In genomic region chr16:57800213-57801097, GRCh38 we compare ENCODE assay signal across 1 cellular context.
TF ChIP-seq lines count a peak whose summit lies in the region.

No MANE protein-coding gene starts in this region.

TF ChIP-seq in K562, 482 proteins besides CTCF, POLR2A, EP300 and RAD21 (continued from another document and continues in another):
- TF ChIP-seq, protein P1, sequence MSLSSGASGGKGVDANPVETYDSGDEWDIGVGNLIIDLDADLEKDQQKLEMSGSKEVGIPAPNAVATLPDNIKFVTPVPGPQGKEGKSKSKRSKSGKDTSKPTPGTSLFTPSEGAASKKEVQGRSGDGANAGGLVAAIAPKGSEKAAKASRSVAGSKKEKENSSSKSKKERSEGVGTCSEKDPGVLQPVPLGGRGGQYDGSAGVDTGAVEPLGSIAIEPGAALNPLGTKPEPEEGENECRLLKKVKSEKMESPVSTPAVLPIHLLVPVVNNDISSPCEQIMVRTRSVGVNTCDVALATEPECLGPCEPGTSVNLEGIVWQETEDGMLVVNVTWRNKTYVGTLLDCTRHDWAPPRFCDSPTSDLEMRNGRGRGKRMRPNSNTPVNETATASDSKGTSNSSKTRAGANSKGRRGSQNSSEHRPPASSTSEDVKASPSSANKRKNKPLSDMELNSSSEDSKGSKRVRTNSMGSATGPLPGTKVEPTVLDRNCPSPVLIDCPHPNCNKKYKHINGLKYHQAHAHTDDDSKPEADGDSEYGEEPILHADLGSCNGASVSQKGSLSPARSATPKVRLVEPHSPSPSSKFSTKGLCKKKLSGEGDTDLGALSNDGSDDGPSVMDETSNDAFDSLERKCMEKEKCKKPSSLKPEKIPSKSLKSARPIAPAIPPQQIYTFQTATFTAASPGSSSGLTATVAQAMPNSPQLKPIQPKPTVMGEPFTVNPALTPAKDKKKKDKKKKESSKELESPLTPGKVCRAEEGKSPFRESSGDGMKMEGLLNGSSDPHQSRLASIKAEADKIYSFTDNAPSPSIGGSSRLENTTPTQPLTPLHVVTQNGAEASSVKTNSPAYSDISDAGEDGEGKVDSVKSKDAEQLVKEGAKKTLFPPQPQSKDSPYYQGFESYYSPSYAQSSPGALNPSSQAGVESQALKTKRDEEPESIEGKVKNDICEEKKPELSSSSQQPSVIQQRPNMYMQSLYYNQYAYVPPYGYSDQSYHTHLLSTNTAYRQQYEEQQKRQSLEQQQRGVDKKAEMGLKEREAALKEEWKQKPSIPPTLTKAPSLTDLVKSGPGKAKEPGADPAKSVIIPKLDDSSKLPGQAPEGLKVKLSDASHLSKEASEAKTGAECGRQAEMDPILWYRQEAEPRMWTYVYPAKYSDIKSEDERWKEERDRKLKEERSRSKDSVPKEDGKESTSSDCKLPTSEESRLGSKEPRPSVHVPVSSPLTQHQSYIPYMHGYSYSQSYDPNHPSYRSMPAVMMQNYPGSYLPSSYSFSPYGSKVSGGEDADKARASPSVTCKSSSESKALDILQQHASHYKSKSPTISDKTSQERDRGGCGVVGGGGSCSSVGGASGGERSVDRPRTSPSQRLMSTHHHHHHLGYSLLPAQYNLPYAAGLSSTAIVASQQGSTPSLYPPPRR (CRISPR knock-in tag; IDR thresholded peaks at IDR 0.05; ENCODE audit: borderline replicate concordance) = no peak
- TF ChIP-seq POLR2H (tag; IDR thresholded peaks at IDR 0.05; ENCODE audit: low read depth) = 0 out of 2 replicates have a peak, but pooled peaks have one; percentile 39
- no peak for TF ChIP-seq PTBP1 (IDR thresholded peaks at IDR 0.05; ENCODE audit: low read depth, low read length)
- TF ChIP-seq POLR2AphosphoS5 (IDR thresholded peaks at IDR 0.05; ENCODE audit: control insufficient read depth, insufficient read depth, low read depth, low read length) = no peak
- TF ChIP-seq STAT5B (CRISPR knock-in tag; IDR thresholded peaks at IDR 0.05) = no peak
- TF ChIP-seq, protein P2, sequence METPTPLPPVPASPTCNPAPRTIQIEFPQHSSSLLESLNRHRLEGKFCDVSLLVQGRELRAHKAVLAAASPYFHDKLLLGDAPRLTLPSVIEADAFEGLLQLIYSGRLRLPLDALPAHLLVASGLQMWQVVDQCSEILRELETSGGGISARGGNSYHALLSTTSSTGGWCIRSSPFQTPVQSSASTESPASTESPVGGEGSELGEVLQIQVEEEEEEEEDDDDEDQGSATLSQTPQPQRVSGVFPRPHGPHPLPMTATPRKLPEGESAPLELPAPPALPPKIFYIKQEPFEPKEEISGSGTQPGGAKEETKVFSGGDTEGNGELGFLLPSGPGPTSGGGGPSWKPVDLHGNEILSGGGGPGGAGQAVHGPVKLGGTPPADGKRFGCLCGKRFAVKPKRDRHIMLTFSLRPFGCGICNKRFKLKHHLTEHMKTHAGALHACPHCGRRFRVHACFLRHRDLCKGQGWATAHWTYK (CRISPR knock-in tag; IDR thresholded peaks at IDR 0.05) = no peak
- peak in 1 of 2 experiments; percentile 82; a peak in 2 of 4 replicates for TF ChIP-seq RCOR1 (IDR thresholded peaks at IDR 0.05; ENCODE audit: borderline replicate concordance in 1 of 2, low read depth in 2 of 2, low read length in 2 of 2)
- TF ChIP-seq LARP7 (IDR thresholded peaks at IDR 0.05) = no peak
- no peak for TF ChIP-seq HOXB6 (CRISPR knock-in tag; IDR thresholded peaks at IDR 0.05; ENCODE audit: borderline replicate concordance)
- TF ChIP-seq EGR1 (conservative IDR thresholded peaks at IDR 0.05) = no peak
- TF ChIP-seq, protein P3, sequence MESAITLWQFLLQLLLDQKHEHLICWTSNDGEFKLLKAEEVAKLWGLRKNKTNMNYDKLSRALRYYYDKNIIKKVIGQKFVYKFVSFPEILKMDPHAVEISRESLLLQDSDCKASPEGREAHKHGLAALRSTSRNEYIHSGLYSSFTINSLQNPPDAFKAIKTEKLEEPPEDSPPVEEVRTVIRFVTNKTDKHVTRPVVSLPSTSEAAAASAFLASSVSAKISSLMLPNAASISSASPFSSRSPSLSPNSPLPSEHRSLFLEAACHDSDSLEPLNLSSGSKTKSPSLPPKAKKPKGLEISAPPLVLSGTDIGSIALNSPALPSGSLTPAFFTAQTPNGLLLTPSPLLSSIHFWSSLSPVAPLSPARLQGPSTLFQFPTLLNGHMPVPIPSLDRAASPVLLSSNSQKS (CRISPR knock-in tag; IDR thresholded peaks at IDR 0.05) = no peak
- TF ChIP-seq, protein P4, sequence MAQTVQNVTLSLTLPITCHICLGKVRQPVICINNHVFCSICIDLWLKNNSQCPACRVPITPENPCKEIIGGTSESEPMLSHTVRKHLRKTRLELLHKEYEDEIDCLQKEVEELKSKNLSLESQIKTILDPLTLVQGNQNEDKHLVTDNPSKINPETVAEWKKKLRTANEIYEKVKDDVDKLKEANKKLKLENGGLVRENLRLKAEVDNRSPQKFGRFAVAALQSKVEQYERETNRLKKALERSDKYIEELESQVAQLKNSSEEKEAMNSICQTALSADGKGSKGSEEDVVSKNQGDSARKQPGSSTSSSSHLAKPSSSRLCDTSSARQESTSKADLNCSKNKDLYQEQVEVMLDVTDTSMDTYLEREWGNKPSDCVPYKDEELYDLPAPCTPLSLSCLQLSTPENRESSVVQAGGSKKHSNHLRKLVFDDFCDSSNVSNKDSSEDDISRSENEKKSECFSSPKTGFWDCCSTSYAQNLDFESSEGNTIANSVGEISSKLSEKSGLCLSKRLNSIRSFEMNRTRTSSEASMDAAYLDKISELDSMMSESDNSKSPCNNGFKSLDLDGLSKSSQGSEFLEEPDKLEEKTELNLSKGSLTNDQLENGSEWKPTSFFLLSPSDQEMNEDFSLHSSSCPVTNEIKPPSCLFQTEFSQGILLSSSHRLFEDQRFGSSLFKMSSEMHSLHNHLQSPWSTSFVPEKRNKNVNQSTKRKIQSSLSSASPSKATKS (CRISPR knock-in tag; IDR thresholded peaks at IDR 0.05) = no peak
- peak; percentile 69 for TF ChIP-seq ZEB2 (IDR thresholded peaks at IDR 0.05)
- TF ChIP-seq ZKSCAN1 (IDR thresholded peaks at IDR 0.05; ENCODE audit: low read depth, low read length) = no peak
- peak; percentile 46; the same call in 1 of the 2 replicates for TF ChIP-seq TEAD4 (IDR thresholded peaks at IDR 0.05; ENCODE audit: low read length)
- no peak for TF ChIP-seq TEAD4 (CRISPR knock-in tag; IDR thresholded peaks at IDR 0.05; ENCODE audit: borderline replicate concordance)
- TF ChIP-seq FUS (optimal IDR thresholded peaks at IDR 0.05; ENCODE audit: low read depth, low read length) = no peak
- TF ChIP-seq ZNF696 (CRISPR knock-in tag; conservative IDR thresholded peaks at IDR 0.05) = no peak
- TF ChIP-seq TCF7 (IDR thresholded peaks at IDR 0.05; ENCODE audit: borderline replicate concordance) = no peak
- TF ChIP-seq, protein P5, sequence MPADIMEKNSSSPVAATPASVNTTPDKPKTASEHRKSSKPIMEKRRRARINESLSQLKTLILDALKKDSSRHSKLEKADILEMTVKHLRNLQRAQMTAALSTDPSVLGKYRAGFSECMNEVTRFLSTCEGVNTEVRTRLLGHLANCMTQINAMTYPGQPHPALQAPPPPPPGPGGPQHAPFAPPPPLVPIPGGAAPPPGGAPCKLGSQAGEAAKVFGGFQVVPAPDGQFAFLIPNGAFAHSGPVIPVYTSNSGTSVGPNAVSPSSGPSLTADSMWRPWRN (IDR thresholded peaks at IDR 0.05; ENCODE audit: low read depth) = peak; percentile 72
- TF ChIP-seq, protein P6, sequence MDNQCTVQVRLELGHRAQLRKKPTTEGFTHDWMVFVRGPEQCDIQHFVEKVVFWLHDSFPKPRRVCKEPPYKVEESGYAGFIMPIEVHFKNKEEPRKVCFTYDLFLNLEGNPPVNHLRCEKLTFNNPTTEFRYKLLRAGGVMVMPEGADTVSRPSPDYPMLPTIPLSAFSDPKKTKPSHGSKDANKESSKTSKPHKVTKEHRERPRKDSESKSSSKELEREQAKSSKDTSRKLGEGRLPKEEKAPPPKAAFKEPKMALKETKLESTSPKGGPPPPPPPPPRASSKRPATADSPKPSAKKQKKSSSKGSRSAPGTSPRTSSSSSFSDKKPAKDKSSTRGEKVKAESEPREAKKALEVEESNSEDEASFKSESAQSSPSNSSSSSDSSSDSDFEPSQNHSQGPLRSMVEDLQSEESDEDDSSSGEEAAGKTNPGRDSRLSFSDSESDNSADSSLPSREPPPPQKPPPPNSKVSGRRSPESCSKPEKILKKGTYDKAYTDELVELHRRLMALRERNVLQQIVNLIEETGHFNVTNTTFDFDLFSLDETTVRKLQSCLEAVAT (IDR thresholded peaks at IDR 0.05) = peak in 1 of 2 experiments; percentile 89; a peak in 2 of 4 replicates
- TF ChIP-seq ZFP30 (CRISPR knock-in tag; IDR thresholded peaks at IDR 0.05; ENCODE audit: borderline replicate concordance) = no peak
- TF ChIP-seq, protein P7, sequence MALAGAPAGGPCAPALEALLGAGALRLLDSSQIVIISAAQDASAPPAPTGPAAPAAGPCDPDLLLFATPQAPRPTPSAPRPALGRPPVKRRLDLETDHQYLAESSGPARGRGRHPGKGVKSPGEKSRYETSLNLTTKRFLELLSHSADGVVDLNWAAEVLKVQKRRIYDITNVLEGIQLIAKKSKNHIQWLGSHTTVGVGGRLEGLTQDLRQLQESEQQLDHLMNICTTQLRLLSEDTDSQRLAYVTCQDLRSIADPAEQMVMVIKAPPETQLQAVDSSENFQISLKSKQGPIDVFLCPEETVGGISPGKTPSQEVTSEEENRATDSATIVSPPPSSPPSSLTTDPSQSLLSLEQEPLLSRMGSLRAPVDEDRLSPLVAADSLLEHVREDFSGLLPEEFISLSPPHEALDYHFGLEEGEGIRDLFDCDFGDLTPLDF (CRISPR knock-in tag; IDR thresholded peaks at IDR 0.05) = no peak
- no peak for TF ChIP-seq SRSF9 (IDR thresholded peaks at IDR 0.05; ENCODE audit: borderline replicate concordance, low read depth, low read length)
- TF ChIP-seq FIP1L1 (IDR thresholded peaks at IDR 0.05; ENCODE audit: low read depth, low read length, poor library complexity, severe bottlenecking) = no peak
- peak; percentile 80; the same call in 1 of the 2 replicates for TF ChIP-seq MTA3 (IDR thresholded peaks at IDR 0.05; ENCODE audit: borderline replicate concordance)
- TF ChIP-seq CBX1 (IDR thresholded peaks at IDR 0.05; ENCODE audit: low read depth) = no peak
- TF ChIP-seq PTRF (tag; IDR thresholded peaks at IDR 0.05) = no peak
- TF ChIP-seq CEBPG (CRISPR knock-in tag; IDR thresholded peaks at IDR 0.05) = no peak
- no peak for TF ChIP-seq CEBPG (tag; conservative IDR thresholded peaks at IDR 0.05 in 1 of 2, IDR thresholded peaks at IDR 0.05 in 1 of 2)
- no peak for TF ChIP-seq ZBTB11 (CRISPR knock-in tag; IDR thresholded peaks at IDR 0.05)
- no peak for TF ChIP-seq MAFG (tag; conservative IDR thresholded peaks at IDR 0.05)
- TF ChIP-seq HEY1 (CRISPR knock-in tag; IDR thresholded peaks at IDR 0.05; ENCODE audit: borderline replicate concordance) = no peak
- no peak for TF ChIP-seq POU5F1 (IDR thresholded peaks at IDR 0.05; ENCODE audit: borderline replicate concordance, low read depth, low read length, partially characterized antibody)
- TF ChIP-seq, protein P8, sequence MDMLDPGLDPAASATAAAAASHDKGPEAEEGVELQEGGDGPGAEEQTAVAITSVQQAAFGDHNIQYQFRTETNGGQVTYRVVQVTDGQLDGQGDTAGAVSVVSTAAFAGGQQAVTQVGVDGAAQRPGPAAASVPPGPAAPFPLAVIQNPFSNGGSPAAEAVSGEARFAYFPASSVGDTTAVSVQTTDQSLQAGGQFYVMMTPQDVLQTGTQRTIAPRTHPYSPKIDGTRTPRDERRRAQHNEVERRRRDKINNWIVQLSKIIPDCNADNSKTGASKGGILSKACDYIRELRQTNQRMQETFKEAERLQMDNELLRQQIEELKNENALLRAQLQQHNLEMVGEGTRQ (CRISPR knock-in tag; IDR thresholded peaks at IDR 0.05) = no peak
- TF ChIP-seq NFIC (IDR thresholded peaks at IDR 0.05) = peak; percentile 52; the same call in 1 of the 2 replicates
- no peak for TF ChIP-seq ZFP1 (CRISPR knock-in tag; IDR thresholded peaks at IDR 0.05)
- TF ChIP-seq E2F3 (CRISPR knock-in tag; IDR thresholded peaks at IDR 0.05) = no peak
- no peak for TF ChIP-seq C11orf30 (IDR thresholded peaks at IDR 0.05; ENCODE audit: low read depth)
- peak; percentile 47; the same call in 1 of the 2 replicates for TF ChIP-seq TAL1 (IDR thresholded peaks at IDR 0.05)
- TF ChIP-seq ZKSCAN8 (CRISPR knock-in tag; IDR thresholded peaks at IDR 0.05) = no peak
